1 cellular context compared by ENCODE assay signal in genomic region chr4:76147454-76148141, GRCh38.
TF ChIP-seq lines count a peak whose summit lies in the region.

No MANE protein-coding gene starts in this region.

TF ChIP-seq in HEK293, 187 proteins besides CTCF, POLR2A, EP300 and RAD21 (continued from another document):
- TF ChIP-seq PRDM10 (tag by site-specific recombination; IDR thresholded peaks at IDR 0.05) (peak; percentile 74), KLF1 (tag by site-specific recombination; IDR thresholded peaks at IDR 0.05) (0 out of 2 replicates have a peak, but pooled peaks have one; percentile 13), HOXD13 (CRISPR knock-in tag; IDR thresholded peaks at IDR 0.05; ENCODE audit: borderline replicate concordance) (no peak), ZNF837 (tag by site-specific recombination; IDR thresholded peaks at IDR 0.05) (no peak), SP2 (tag by site-specific recombination; IDR thresholded peaks at IDR 0.05) (peak; percentile 87), IKZF3 (tag by site-specific recombination; IDR thresholded peaks at IDR 0.05) (0 out of 2 replicates have a peak, but pooled peaks have one; percentile 24), ZIC2 (tag by site-specific recombination; IDR thresholded peaks at IDR 0.05) (peak; percentile 77), PRDM6 (tag by site-specific recombination; IDR thresholded peaks at IDR 0.05) (peak; percentile 80), ZNF423 (tag by site-specific recombination; IDR thresholded peaks at IDR 0.05) (peak; percentile 53; the same call in 1 of the 2 replicates), ZBTB48 (tag by site-specific recombination; IDR thresholded peaks at IDR 0.05) (peak; percentile 75; the same call in 1 of the 2 replicates), ZNF366 (tag by site-specific recombination; conservative IDR thresholded peaks at IDR 0.05) (peak; percentile 38; the same call in 1 of the 2 replicates), ZNF76 (tag by site-specific recombination; IDR thresholded peaks at IDR 0.05; ENCODE audit: borderline replicate concordance, low read depth) (peak; percentile 51; the same call in 1 of the 2 replicates), ZNF629 (tag by site-specific recombination; IDR thresholded peaks at IDR 0.05) (peak; percentile 32; the same call in 1 of the 2 replicates), GLIS1 (tag by site-specific recombination; IDR thresholded peaks at IDR 0.05) (peak; percentile 93), ZNF394 (tag by site-specific recombination; IDR thresholded peaks at IDR 0.05; ENCODE audit: borderline replicate concordance) (no peak), FEZF1 (tag by site-specific recombination; IDR thresholded peaks at IDR 0.05) (peak; percentile 84)
